Comparison of ENCODE assay signal across 1 cellular context in genomic region chr15:101332061-101332467, GRCh38.
TF ChIP-seq lines count a peak whose summit lies in the region.

No MANE protein-coding gene starts in this region.

TF ChIP-seq in GM12891, 5 proteins besides CTCF, POLR2A, EP300 and RAD21:
- TF ChIP-seq PAX5 (IDR thresholded peaks at IDR 0.05; ENCODE audit: insufficient read depth, low read length, severe bottlenecking) (no peak), TAF1 (IDR thresholded peaks at IDR 0.05; ENCODE audit: low read depth, low read length) (no peak), SPI1 (IDR thresholded peaks at IDR 0.05; ENCODE audit: low read depth, low read length) (no peak), POLR2AphosphoS5 (IDR thresholded peaks at IDR 0.05; ENCODE audit: low read depth, low read length) (no peak), POU2F2 (IDR thresholded peaks at IDR 0.05; ENCODE audit: low read depth, low read length) (no peak)
